1 cellular context compared by ENCODE assay signal in the genomic region with DNA sequence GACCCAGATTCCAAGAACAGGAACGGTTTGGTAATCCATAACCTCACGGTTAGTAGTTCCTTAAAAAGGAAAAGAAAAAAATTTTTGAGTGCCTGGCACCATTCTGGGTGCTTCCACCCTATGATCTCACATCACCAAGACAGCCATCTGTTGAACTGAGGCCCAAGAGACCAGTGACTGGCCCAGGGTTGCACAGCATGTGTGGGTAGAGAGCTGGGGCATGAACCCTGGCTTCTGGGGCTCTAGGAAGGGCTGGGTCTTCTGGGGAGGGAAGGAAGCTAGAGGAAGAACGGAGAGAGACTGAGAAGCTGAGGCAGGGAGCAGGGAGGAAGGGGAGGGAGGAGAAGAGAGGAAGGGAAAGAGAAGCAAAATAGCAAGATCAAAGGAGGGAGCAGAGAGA.
TF ChIP-seq lines count a peak whose summit lies in the region.

No MANE protein-coding gene starts in this region.

TF ChIP-seq in H1, 55 proteins besides CTCF, POLR2A, EP300 and RAD21:
- no peak for TF ChIP-seq JUN (IDR thresholded peaks at IDR 0.05; ENCODE audit: low read depth, low read length)
- TF ChIP-seq CREB1 (IDR thresholded peaks at IDR 0.05), result no peak
- no peak for TF ChIP-seq BACH1 (IDR thresholded peaks at IDR 0.05; ENCODE audit: low read length)
- TF ChIP-seq SP2 (IDR thresholded peaks at IDR 0.05; ENCODE audit: low read length), result no peak
- no peak for TF ChIP-seq CEBPB (IDR thresholded peaks at IDR 0.05; ENCODE audit: low read depth, low read length)
- TF ChIP-seq NRF1 (IDR thresholded peaks at IDR 0.05; ENCODE audit: low read depth, low read length), result no peak
- no peak for TF ChIP-seq KDM1A (IDR thresholded peaks at IDR 0.05; ENCODE audit: borderline replicate concordance, low read length)
- no peak for TF ChIP-seq ZNF274 (IDR thresholded peaks at IDR 0.05; ENCODE audit: borderline replicate concordance, extremely low read depth, low read length)
- TF ChIP-seq CTBP2 (IDR thresholded peaks at IDR 0.05; ENCODE audit: borderline replicate concordance, insufficient read depth, insufficient read length, low read length), result no peak
- TF ChIP-seq TAF7 (optimal IDR thresholded peaks at IDR 0.05; ENCODE audit: borderline replicate concordance, low read depth, low read length), result no peak
- TF ChIP-seq KDM4A (IDR thresholded peaks at IDR 0.05; ENCODE audit: low read depth, low read length, severe bottlenecking), result no peak
- no peak for TF ChIP-seq MAFK (IDR thresholded peaks at IDR 0.05; ENCODE audit: low read depth, low read length)
- TF ChIP-seq FOSL1 (IDR thresholded peaks at IDR 0.05; ENCODE audit: insufficient read depth, low read depth, low read length), result no peak
- TF ChIP-seq TEAD4 (IDR thresholded peaks at IDR 0.05; ENCODE audit: low read depth, low read length), result no peak
- TF ChIP-seq, protein P1, sequence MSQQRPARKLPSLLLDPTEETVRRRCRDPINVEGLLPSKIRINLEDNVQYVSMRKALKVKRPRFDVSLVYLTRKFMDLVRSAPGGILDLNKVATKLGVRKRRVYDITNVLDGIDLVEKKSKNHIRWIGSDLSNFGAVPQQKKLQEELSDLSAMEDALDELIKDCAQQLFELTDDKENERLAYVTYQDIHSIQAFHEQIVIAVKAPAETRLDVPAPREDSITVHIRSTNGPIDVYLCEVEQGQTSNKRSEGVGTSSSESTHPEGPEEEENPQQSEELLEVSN (IDR thresholded peaks at IDR 0.05), result no peak
- no peak for TF ChIP-seq SP4 (IDR thresholded peaks at IDR 0.05; ENCODE audit: low read length)
- no peak for TF ChIP-seq CBX5 (IDR thresholded peaks at IDR 0.05; ENCODE audit: low read depth, low read length)
- no peak for TF ChIP-seq CHD1 (IDR thresholded peaks at IDR 0.05; ENCODE audit: low read depth, low read length)
